Comparison of ENCODE assay signal across 1 cellular context in genomic region chr16:29807426-29808218, GRCh38.
TF ChIP-seq lines count a peak whose summit lies in the region.

No MANE protein-coding gene starts in this region.

TF ChIP-seq in HepG2, 621 proteins besides CTCF, POLR2A, EP300 and RAD21 (continued from another document and continues in another):
- TF ChIP-seq ZZZ3 (CRISPR knock-in tag; IDR thresholded peaks at IDR 0.05; ENCODE audit: borderline replicate concordance) (peak; percentile 94), RBM22 (optimal IDR thresholded peaks at IDR 0.05; ENCODE audit: low read length) (peak; percentile 83), PBX3 (CRISPR knock-in tag; IDR thresholded peaks at IDR 0.05; ENCODE audit: borderline replicate concordance) (peak; percentile 92; the same call in 1 of the 2 replicates), FOXC1 (CRISPR knock-in tag; IDR thresholded peaks at IDR 0.05; ENCODE audit: borderline replicate concordance) (peak; percentile 99), PREB (CRISPR knock-in tag; IDR thresholded peaks at IDR 0.05) (0 out of 2 replicates have a peak, but pooled peaks have one; percentile 62), NR2C2 (CRISPR knock-in tag; IDR thresholded peaks at IDR 0.05; ENCODE audit: borderline replicate concordance) (peak; percentile 71), ZNF251 (CRISPR knock-in tag; IDR thresholded peaks at IDR 0.05) (peak; percentile 98), ZGPAT (CRISPR knock-in tag; IDR thresholded peaks at IDR 0.05) (peak; percentile 97), ZSCAN20 (CRISPR knock-in tag; IDR thresholded peaks at IDR 0.05; ENCODE audit: borderline replicate concordance) (peak; percentile 79; the same call in 1 of the 2 replicates), CEBPZ (IDR thresholded peaks at IDR 0.05; ENCODE audit: low read length) (no peak), ISX (CRISPR knock-in tag; conservative IDR thresholded peaks at IDR 0.05) (peak; percentile 95; the same call in 1 of the 2 replicates), ZNF230 (CRISPR knock-in tag; IDR thresholded peaks at IDR 0.05) (peak; percentile 99), NCOR1 (IDR thresholded peaks at IDR 0.05; ENCODE audit: borderline replicate concordance, low read length) (peak; percentile 24; the same call in 1 of the 2 replicates), KMT2A (CRISPR knock-in tag; IDR thresholded peaks at IDR 0.05) (peak; percentile 90; the same call in 1 of the 2 replicates), PHF20 (CRISPR knock-in tag; IDR thresholded peaks at IDR 0.05) (peak; percentile 62; the same call in 1 of the 2 replicates), TFAP4 (IDR thresholded peaks at IDR 0.05; ENCODE audit: borderline replicate concordance, low read depth) (peak; percentile 83), CENPBD1 (CRISPR knock-in tag; IDR thresholded peaks at IDR 0.05; ENCODE audit: borderline replicate concordance, low read depth) (no peak; the same call in 1 of the 2 replicates), SOX5 (CRISPR knock-in tag; IDR thresholded peaks at IDR 0.05; ENCODE audit: borderline replicate concordance) (peak; percentile 49), ATF2 (CRISPR knock-in tag; IDR thresholded peaks at IDR 0.05) (peak; percentile 69; the same call in 1 of the 2 replicates), ZSCAN21 (CRISPR knock-in tag; IDR thresholded peaks at IDR 0.05; ENCODE audit: borderline replicate concordance) (peak; percentile 99), BRF2 (CRISPR knock-in tag; IDR thresholded peaks at IDR 0.05) (peak; percentile 56; the same call in 1 of the 2 replicates), HMG20B (CRISPR knock-in tag; conservative IDR thresholded peaks at IDR 0.05) (no peak; the same call in 1 of the 2 replicates), CREB3 (CRISPR knock-in tag; IDR thresholded peaks at IDR 0.05) (peak; percentile 98), SP140L (CRISPR knock-in tag; IDR thresholded peaks at IDR 0.05; ENCODE audit: borderline replicate concordance) (no peak), KDM1A (CRISPR knock-in tag; IDR thresholded peaks at IDR 0.05) (peak; percentile 69), GLMP (CRISPR knock-in tag; IDR thresholded peaks at IDR 0.05; ENCODE audit: borderline replicate concordance) (no peak; the same call in 1 of the 2 replicates), KAT2B (IDR thresholded peaks at IDR 0.05; ENCODE audit: borderline replicate concordance, low read depth, low read length) (no peak), ZNF569 (CRISPR knock-in tag; IDR thresholded peaks at IDR 0.05; ENCODE audit: borderline replicate concordance) (no peak), ZNF674 (CRISPR knock-in tag; IDR thresholded peaks at IDR 0.05; ENCODE audit: low read depth) (peak; percentile 90; the same call in 1 of the 2 replicates), RFX5 (IDR thresholded peaks at IDR 0.05; ENCODE audit: low read depth, low read length) (no peak), AGO1 (IDR thresholded peaks at IDR 0.05; ENCODE audit: low read depth, low read length, poor library complexity, severe bottlenecking) (peak; percentile 87), TAF15 (IDR thresholded peaks at IDR 0.05; ENCODE audit: low read depth, low read length, poor library complexity, severe bottlenecking) (peak; percentile 83), ZSCAN22 (CRISPR knock-in tag; IDR thresholded peaks at IDR 0.05) (peak; percentile 84; the same call in 1 of the 2 replicates), NRL (CRISPR knock-in tag; IDR thresholded peaks at IDR 0.05; ENCODE audit: borderline replicate concordance) (peak; percentile 100), ZFY (CRISPR knock-in tag; IDR thresholded peaks at IDR 0.05) (peak; percentile 94)
